ENCODE assay signal across 39 cellular contexts in genomic region chrY:6928265-6928664, GRCh38. TPM values are rescaled to one million over a fixed set of nuclear protein-coding genes. Genes with fewer than 3 reads are reported as not detected.
"Had no signal": no experiment of that assay in that cellular context is flagged by ENCODE, and none has a peak within 500 bp of the region (broad histone marks: within the 10 kb centered on the region; RNA-seq: fewer than 3 reads in every experiment).

No MANE protein-coding gene starts in this region.

- H3K4me3 ChIP-seq: adrenal gland, ascending aorta, body of pancreas, breast epithelium, cardiac muscle cell had no signal

- H3K9me3 ChIP-seq: adrenal gland, ascending aorta, body of pancreas, breast epithelium had no signal

- H3K27me3 ChIP-seq: adrenal gland, ascending aorta, body of pancreas, brain microvascular endothelial cell, breast epithelium, cardiac muscle cell had no signal

- H3K27ac ChIP-seq: adrenal gland, ascending aorta, body of pancreas, brain microvascular endothelial cell, breast epithelium, cardiac muscle cell had no signal

- H3K4me1 ChIP-seq: adrenal gland, ascending aorta, breast epithelium had no signal

- H3K36me3 ChIP-seq: adrenal gland, ascending aorta, brain microvascular endothelial cell, breast epithelium, cardiac muscle cell had no signal

- DNase-seq: activated effector memory CD4-positive, alpha-beta T cell treated with anti-CD3 and anti-CD28 coated beads, Interleukin-2, amount 50 U/mL, for 16 hours; activated effector memory CD4-positive, alpha-beta T cell treated with Interleukin-2 at 50 U/mL for 16 hours; activated gamma-delta T cell; activated gamma-delta T cell treated with Interleukin-2 at 50 U/mL for 16 hours; activated naive CD4-positive, alpha-beta T cell; activated naive CD4-positive, alpha-beta T cell treated with anti-CD3 and anti-CD28 coated beads for 36 hours; activated naive CD4-positive, alpha-beta T cell treated with anti-CD3 and anti-CD28 coated beads, Interleukin-2, amount 10 ng/mL, durations not matched to agents 7 days and 5 days; activated naive CD4-positive, alpha-beta T cell treated with anti-CD3 and anti-CD28 coated beads, Interleukin-2, amount 50 U/mL, for 16 hours; activated naive CD4-positive, alpha-beta T cell treated with Interleukin-2 at 50 U/mL for 16 hours; activated naive CD8-positive, alpha-beta T cell treated with anti-CD3 and anti-CD28 coated beads for 36 hours; activated naive CD8-positive, alpha-beta T cell treated with anti-CD3 and anti-CD28 coated beads, Interleukin-2, amount 10 ng/mL, durations not matched to agents 7 days and 5 days; activated naive CD8-positive, alpha-beta T cell treated with anti-CD3 and anti-CD28 coated beads, Interleukin-2, amount 50 U/mL, for 24 hours; activated T-cell treated with anti-CD3 and anti-CD28 coated beads, Interleukin-2, amount 50 U/mL, for 1 hour; activated T-cell treated with anti-CD3 and anti-CD28 coated beads, Interleukin-2, amount 50 U/mL, for 24 hours; activated T-cell treated with anti-CD3 and anti-CD28 coated beads, Interleukin-2, amount 50 U/mL, for 4 hours; activated T-cell treated with anti-CD3 and anti-CD28 coated beads, Interleukin-2, amount 50 U/mL, for 48 hours; activated T-cell treated with anti-CD3 and anti-CD28 coated beads, Interleukin-2, amount 50 U/mL, for 72 hours; adrenal gland; amniotic stem cell; amygdala; anterior cingulate cortex; aorta; body of pancreas; brain microvascular endothelial cell; caudate nucleus; central memory CD4-positive, alpha-beta T cell; cerebellar nuclear complex had no signal

- ATAC-seq: activated naive CD4-positive, alpha-beta T cell treated with anti-CD3 and anti-CD28 coated beads, Interleukin-2, amount 50 U/mL, for 72 hours; activated naive CD8-positive, alpha-beta T cell treated with anti-CD3 and anti-CD28 coated beads, Interleukin-2, amount 50 U/mL, for 24 hours; activated T-cell treated with anti-CD3 and anti-CD28 coated beads, Interleukin-2, amount 50 U/mL, for 4 hours; activated T-cell treated with anti-CD3 and anti-CD28 coated beads, Interleukin-2, amount 50 U/mL, for 72 hours; activated T-helper 17 cell treated with anti-CD3 and anti-CD28 coated beads, Interleukin-2, amount 50 U/mL, for 72 hours; body of pancreas had no signal

RNA-seq across cellular contexts. Expression of gene AMELY, which starts 16.7 kb away (rescaled TPM):
- total RNA-seq: activated naive CD4-positive, alpha-beta T cell treated with anti-CD3 and anti-CD28 coated beads for 36 hours; activated naive CD4-positive, alpha-beta T cell treated with anti-CD3 and anti-CD28 coated beads, Interleukin-2, amount 50 U/mL, for 72 hours; activated naive CD8-positive, alpha-beta T cell treated with anti-CD3 and anti-CD28 coated beads for 36 hours; activated naive CD8-positive, alpha-beta T cell treated with anti-CD3 and anti-CD28 coated beads, Interleukin-2, amount 10 ng/mL, durations not matched to agents 7 days and 5 days; activated T-cell treated with anti-CD3 and anti-CD28 coated beads, Interleukin-2, amount 50 U/mL, for 4 hours; activated T-cell treated with anti-CD3 and anti-CD28 coated beads, Interleukin-2, amount 50 U/mL, for 72 hours; activated T-helper 1 cell treated with anti-CD3 and anti-CD28 coated beads, Interleukin-12 subunit alpha, Interleukin-12 subunit beta, Interleukin-2, Interleukin-4 antibody, amounts not matched to agents 30 ng/mL and 10 ng/mL and 1 ng/mL, durations not matched to agents 14 hours and 24 hours and 36 hours; activated T-helper 17 cell treated with anti-CD3 and anti-CD28 coated beads, Interleukin-2, amount 50 U/mL, for 72 hours; activated T-helper 2 cell treated with anti-CD3 and anti-CD28 coated beads, Interferon-gamma antibody, Interleukin-2, Interleukin-4, amounts not matched to agents 10 μg/mL and 5 μg/mL and 100 μg/mL, durations not matched to agents 14 hours and 24 hours and 36 hours; adrenal gland; aorta; ascending aorta; astrocyte; body of pancreas; breast epithelium; bronchial epithelial cell; cardiac muscle cell; cardiac septum; cerebellum; chondrocyte had no signal

RNA-seq across cellular contexts. Expression of gene TBL1Y, which starts 17.8 kb away (rescaled TPM):
- total RNA-seq: activated naive CD4-positive, alpha-beta T cell treated with anti-CD3 and anti-CD28 coated beads for 36 hours; activated naive CD4-positive, alpha-beta T cell treated with anti-CD3 and anti-CD28 coated beads, Interleukin-2, amount 50 U/mL, for 72 hours; activated naive CD8-positive, alpha-beta T cell treated with anti-CD3 and anti-CD28 coated beads for 36 hours; activated T-cell treated with anti-CD3 and anti-CD28 coated beads, Interleukin-2, amount 50 U/mL, for 4 hours; activated T-cell treated with anti-CD3 and anti-CD28 coated beads, Interleukin-2, amount 50 U/mL, for 72 hours; activated T-helper 1 cell treated with anti-CD3 and anti-CD28 coated beads, Interleukin-12 subunit alpha, Interleukin-12 subunit beta, Interleukin-2, Interleukin-4 antibody, amounts not matched to agents 30 ng/mL and 10 ng/mL and 1 ng/mL, durations not matched to agents 14 hours and 24 hours and 36 hours; activated T-helper 17 cell treated with anti-CD3 and anti-CD28 coated beads, Interleukin-2, amount 50 U/mL, for 72 hours; activated T-helper 2 cell treated with anti-CD3 and anti-CD28 coated beads, Interferon-gamma antibody, Interleukin-2, Interleukin-4, amounts not matched to agents 10 μg/mL and 5 μg/mL and 100 μg/mL, durations not matched to agents 14 hours and 24 hours and 36 hours; adrenal gland; aorta; ascending aorta; body of pancreas; cardiac muscle cell; cardiac septum; cerebellum; chondrocyte had no signal
